ENCODE assay signal across 28 cellular contexts in the genomic region with DNA sequence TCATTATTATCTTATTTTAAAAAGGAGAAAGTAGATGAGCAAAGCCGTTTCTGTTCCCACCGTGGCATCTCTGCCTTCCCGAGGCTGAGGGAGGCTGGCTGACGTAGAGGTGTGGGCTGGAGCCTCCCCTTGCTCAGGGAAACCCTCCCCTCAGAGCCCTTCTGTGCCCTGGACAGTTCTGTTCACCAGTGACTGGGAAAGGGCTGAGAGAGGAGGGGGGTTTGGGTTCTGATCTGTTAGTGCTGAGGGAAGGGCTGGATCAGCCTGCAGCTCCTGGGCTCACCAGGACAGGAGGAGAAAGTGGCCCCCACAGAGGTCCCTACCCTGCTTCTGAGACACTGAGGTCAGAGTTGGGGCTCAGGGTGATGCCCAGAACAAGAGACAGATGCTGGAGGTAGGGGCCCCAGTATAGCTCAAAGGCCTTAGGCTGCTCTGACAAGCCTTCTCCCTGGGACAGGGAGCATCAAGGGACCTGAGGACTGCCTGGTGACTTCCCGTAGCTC. TPM values are rescaled to one million over a fixed set of nuclear protein-coding genes. Genes with fewer than 3 reads are reported as not detected.
DNase-seq lines count a peak whose midpoint lies in the region; ATAC-seq and TF ChIP-seq lines count a peak whose summit lies in the region.
"Had no signal": no experiment of that assay in that cellular context is flagged by ENCODE, and none has a peak within 500 bp of the region (broad histone marks: within the 10 kb centered on the region; RNA-seq: fewer than 3 reads in every experiment).

No MANE protein-coding gene starts in this region.

- 95% methylated on average over 5 of the region's 5 CpGs for WGBS in SK-N-SH (ENCODE audit: low lambda C conversion rate)

- H3K27me3 ChIP-seq in BLaER1 treated with 17β-estradiol and CSF1 and Interleukin-3, amounts not matched to agents 10 nM and 100 nM, result no peaks in the 10 kb centered on the region
- H3K27me3 ChIP-seq in SK-N-SH (ENCODE audit: insufficient read depth), result no peaks in the 10 kb centered on the region
- H3K27me3 ChIP-seq: left lung, neutrophil, tibial nerve had no signal

- peak overlapping the region in 3 of 11 experiments; percentile 11 to 27 (median 25); a peak in 4 of 22 replicates for H3K27ac ChIP-seq in BLaER1 treated with 17β-estradiol and CSF1 and Interleukin-3, amounts not matched to agents 10 nM and 100 nM
- H3K27ac ChIP-seq in OCI-LY7 (ENCODE audit: low read depth, low read length, poor library complexity, severe bottlenecking) (peak overlapping the region; percentile 63), SK-N-SH (ENCODE audit: low read depth in 2 of 2, low read length in 1 of 2) (no peak overlapping the region)
- H3K27ac ChIP-seq: C4-2B, epithelial cell of prostate, neutrophil had no signal

- H3K9ac ChIP-seq in BLaER1 treated with 17β-estradiol and CSF1 and Interleukin-3, amounts not matched to agents 10 nM and 100 nM, result no peak overlapping the region
- H3K9ac ChIP-seq in SK-N-SH, result no peak overlapping the region

- POLR2A ChIA-PET in OCI-LY7 (lab: Charles Lee) (interaction anchor here (0.6 to 2.1 kb wide), 5 partner anchors 10 to 369 kb away, joined by 3 to 10 read pairs (median 3); a partner anchor contains a TSS), SK-N-SH (lab: Yijun Ruan, JAX) (no interaction called here)

- no peak for DNase-seq in OCI-LY7 (ENCODE audit: low spot score)
- peak; percentile 44 for DNase-seq in ecto neural progenitor cell (ENCODE audit: low spot score)
- peak; percentile 81 for DNase-seq in retina
- DNase-seq in SK-N-SH, result no peak
- no peak for DNase-seq in DMS79 treated with DMSO at 0.1 percent for 48 hours (lab: John Stamatoyannopoulos, UW)
- DNase-seq: activated CD4-positive, alpha-beta memory T cell treated with anti-CD3 and anti-CD28 coated beads, Interleukin-2, amount 10 ng/mL, durations not matched to agents 7 days and 5 days; activated CD4-positive, alpha-beta T cell treated with anti-CD3 and anti-CD28 coated beads for 1 hour; activated effector memory CD4-positive, alpha-beta T cell treated with Interleukin-2 at 50 U/mL for 16 hours; activated naive CD8-positive, alpha-beta T cell treated with anti-CD3 and anti-CD28 coated beads for 36 hours; Caco-2; DND-41; effector CD8-positive, alpha-beta T cell; GF-D8; immature natural killer cell; left lung; NCI-H1092; NCI-H1694 treated with DMSO at 0.1 percent for 48 hours; NCI-H2171; T-helper 17 cell had no signal

- H3K9me2 ChIP-seq in OCI-LY7 (ENCODE audit: insufficient read depth, low read length) (no peaks in the 10 kb centered on the region), SK-N-SH (no peaks in the 10 kb centered on the region)

- no peak for TF ChIP-seq CTCF in OCI-LY7 (conservative IDR thresholded peaks at IDR 0.05; ENCODE audit: low read length)
- no peak for TF ChIP-seq CTCF in SK-N-SH (IDR thresholded peaks at IDR 0.05)

- CTCF ChIA-PET in OCI-LY7 (lab: Charles Lee; ENCODE audit: unreplicated experiment) (no interaction called here), SK-N-SH (lab: Yijun Ruan, JAX) (interaction anchor here (0.6 to 1.6 kb wide), 11 partner anchors 8 to 1698 kb away, joined by 3 to 4 read pairs (median 3); a partner anchor contains a TSS)

- peaks cover 27 to 63% (median 50%) of the 10 kb centered on the region in 10 experiments for H3K4me1 ChIP-seq in BLaER1 treated with 17β-estradiol and CSF1 and Interleukin-3, amounts not matched to agents 10 nM and 100 nM
- peaks cover 22% of the 10 kb centered on the region for H3K4me1 ChIP-seq in OCI-LY7 (ENCODE audit: insufficient read depth, low read length, poor library complexity, severe bottlenecking)
- peaks cover 0 to 21% of the 10 kb centered on the region in 2 experiments; a peak in 1 of 4 replicates for H3K4me1 ChIP-seq in SK-N-SH (ENCODE audit: control insufficient read depth in 1 of 2, insufficient read depth in 2 of 2, low read depth in 1 of 2, low read length in 1 of 2)
- H3K4me1 ChIP-seq: Caco-2, tibial nerve had no signal

- peaks cover 0 to 25% (median 12%) of the 10 kb centered on the region in 11 experiments; a peak in 13 of 22 replicates for H3K36me3 ChIP-seq in BLaER1 treated with 17β-estradiol and CSF1 and Interleukin-3, amounts not matched to agents 10 nM and 100 nM
- peaks cover 16% of the 10 kb centered on the region for H3K36me3 ChIP-seq in OCI-LY7 (ENCODE audit: insufficient read depth, low read length)
- H3K36me3 ChIP-seq in SK-N-SH (replicated peaks in 1 of 2; ENCODE audit: control insufficient read depth in 1 of 2, insufficient read depth in 2 of 2, low read length in 1 of 2), result peaks cover 9 to 34% of the 10 kb centered on the region in 2 experiments
- H3K36me3 ChIP-seq: neutrophil had no signal

- no TSS peak for BruUV-seq in OCI-LY7 (replicated peaks; lab: Mats Ljungman, UMichigan)

- no peak for TF ChIP-seq EP300 in SK-N-SH (IDR thresholded peaks at IDR 0.05; ENCODE audit: borderline replicate concordance in 1 of 2, low read depth in 1 of 2, low read length in 1 of 2)

- H3F3A ChIP-seq in SK-N-SH (replicated peaks; ENCODE audit: insufficient read depth), result no peaks in the 10 kb centered on the region

- intact Hi-C loops in OCI-LY7 (cut with micrococcal nuclease; ENCODE audit: unreplicated experiment), result no loop called here

- peak overlapping the region; percentile 27; the same call in 1 of the 2 replicates for H2AFZ ChIP-seq in OCI-LY7 (ENCODE audit: low read length)
- no peak overlapping the region for H2AFZ ChIP-seq in SK-N-SH (ENCODE audit: low read depth)

- peaks cover 0 to 17% (median 15%) of the 10 kb centered on the region in 11 experiments; a peak in 17 of 22 replicates for H3K9me3 ChIP-seq in BLaER1 treated with 17β-estradiol and CSF1 and Interleukin-3, amounts not matched to agents 10 nM and 100 nM (replicated peaks in 1 of 11)
- H3K9me3 ChIP-seq in OCI-LY7 (ENCODE audit: low read length) (no peaks in the 10 kb centered on the region), SK-N-SH (no peaks in the 10 kb centered on the region)
- H3K9me3 ChIP-seq: Caco-2, left lung, neutrophil, tibial nerve had no signal

- no peak overlapping the region for H3K4me3 ChIP-seq in BLaER1 treated with 17β-estradiol and CSF1 and Interleukin-3, amounts not matched to agents 10 nM and 100 nM
- H3K4me3 ChIP-seq in OCI-LY7 (ENCODE audit: low read depth, low read length, poor library complexity, severe bottlenecking) (no peak overlapping the region), SK-N-SH (ENCODE audit: low read depth in 2 of 2, low read length in 1 of 2) (no peak overlapping the region)
- H3K4me3 ChIP-seq: left lung, tibial nerve had no signal

- TF ChIP-seq RAD21 in SK-N-SH (IDR thresholded peaks at IDR 0.05; ENCODE audit: low read length), result no peak

- peaks cover 0 to 3% (median 0%) of the 10 kb centered on the region in 11 experiments; a peak in 1 of 22 replicates for H4K20me1 ChIP-seq in BLaER1 treated with 17β-estradiol and CSF1 and Interleukin-3, amounts not matched to agents 10 nM and 100 nM
- no peaks in the 10 kb centered on the region for H4K20me1 ChIP-seq in OCI-LY7 (ENCODE audit: insufficient read depth, low read length)
- H4K20me1 ChIP-seq in SK-N-SH (ENCODE audit: insufficient read depth), result no peaks in the 10 kb centered on the region

- peak overlapping the region; percentile 0 to 63 (median 40); a peak in 17 of 22 replicates for H3K4me2 ChIP-seq in BLaER1 treated with 17β-estradiol and CSF1 and Interleukin-3, amounts not matched to agents 10 nM and 100 nM
- H3K4me2 ChIP-seq in OCI-LY7 (ENCODE audit: low read length) (peak overlapping the region; percentile 57; the same call in 1 of the 2 replicates), SK-N-SH (no peak overlapping the region)

- no peaks in the 10 kb centered on the region for H3K79me2 ChIP-seq in OCI-LY7 (ENCODE audit: insufficient read depth, low read depth, low read length)
- no peaks in the 10 kb centered on the region for H3K79me2 ChIP-seq in SK-N-SH (ENCODE audit: insufficient read depth)

- ATAC-seq in HG03432 (IDR thresholded peaks at IDR 0.05; ENCODE audit: unreplicated experiment) (no peak), GM19351 (IDR thresholded peaks at IDR 0.05; ENCODE audit: unreplicated experiment) (no peak)
- ATAC-seq: left lung, sciatic nerve, SK-N-SH treated with all-trans-retinoic acid at 6 μM for 48 hours, T-helper 17 cell had no signal

TF ChIP-seq in SK-N-SH, 30 proteins besides CTCF, POLR2A, EP300 and RAD21 (continues in another document):
- TF ChIP-seq RXRA (IDR thresholded peaks at IDR 0.05; ENCODE audit: borderline replicate concordance, low read depth), result no peak
- TF ChIP-seq, protein P1, sequence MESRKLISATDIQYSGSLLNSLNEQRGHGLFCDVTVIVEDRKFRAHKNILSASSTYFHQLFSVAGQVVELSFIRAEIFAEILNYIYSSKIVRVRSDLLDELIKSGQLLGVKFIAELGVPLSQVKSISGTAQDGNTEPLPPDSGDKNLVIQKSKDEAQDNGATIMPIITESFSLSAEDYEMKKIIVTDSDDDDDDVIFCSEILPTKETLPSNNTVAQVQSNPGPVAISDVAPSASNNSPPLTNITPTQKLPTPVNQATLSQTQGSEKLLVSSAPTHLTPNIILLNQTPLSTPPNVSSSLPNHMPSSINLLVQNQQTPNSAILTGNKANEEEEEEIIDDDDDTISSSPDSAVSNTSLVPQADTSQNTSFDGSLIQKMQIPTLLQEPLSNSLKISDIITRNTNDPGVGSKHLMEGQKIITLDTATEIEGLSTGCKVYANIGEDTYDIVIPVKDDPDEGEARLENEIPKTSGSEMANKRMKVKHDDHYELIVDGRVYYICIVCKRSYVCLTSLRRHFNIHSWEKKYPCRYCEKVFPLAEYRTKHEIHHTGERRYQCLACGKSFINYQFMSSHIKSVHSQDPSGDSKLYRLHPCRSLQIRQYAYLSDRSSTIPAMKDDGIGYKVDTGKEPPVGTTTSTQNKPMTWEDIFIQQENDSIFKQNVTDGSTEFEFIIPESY (IDR thresholded peaks at IDR 0.05; ENCODE audit: borderline replicate concordance, low read depth), result no peak
- no peak for TF ChIP-seq FOXJ3 (CRISPR knock-in tag; IDR thresholded peaks at IDR 0.05)
- TF ChIP-seq, protein P2, sequence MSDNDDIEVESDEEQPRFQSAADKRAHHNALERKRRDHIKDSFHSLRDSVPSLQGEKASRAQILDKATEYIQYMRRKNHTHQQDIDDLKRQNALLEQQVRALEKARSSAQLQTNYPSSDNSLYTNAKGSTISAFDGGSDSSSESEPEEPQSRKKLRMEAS (IDR thresholded peaks at IDR 0.05; ENCODE audit: low read depth), result no peak
- no peak for TF ChIP-seq TEAD4 (IDR thresholded peaks at IDR 0.05; ENCODE audit: borderline replicate concordance, insufficient read depth)
- TF ChIP-seq RCOR1 (IDR thresholded peaks at IDR 0.05; ENCODE audit: low read length), result no peak
- no peak for TF ChIP-seq ELF1 (IDR thresholded peaks at IDR 0.05)
- no peak for TF ChIP-seq MEF2A (IDR thresholded peaks at IDR 0.05; ENCODE audit: borderline replicate concordance, low read depth)
- TF ChIP-seq MXI1 (IDR thresholded peaks at IDR 0.05; ENCODE audit: low read depth, low read length), result no peak

RNA-seq across cellular contexts. Expression of a gene that starts 47.9 kb away (rescaled TPM):
- total RNA-seq in OCI-LY7 (2014; rRNA removed; shearing (Covaris generic)), result 24.5 and 26.4 TPM in 2 replicates
- 22.0 and 26.8 TPM in 2 replicates for total RNA-seq in OCI-LY7 (2022)
- 13.0 and 17.4 TPM in 2 replicates for polyA plus RNA-seq in SK-N-SH (2012; rRNA removed)
- 14.5 and 17.3 TPM in 2 replicates for polyA plus RNA-seq in SK-N-SH (2012; cell fraction: cytosol; rRNA removed)
- 6.0 and 14.5 TPM in 2 replicates for polyA plus RNA-seq in SK-N-SH (2012; cell fraction: nucleus; rRNA removed)

Comparison
In these comparisons a context has a peak if more than half of its experiments do, and no peak if none do; other contexts are left out.
1. DNase-seq: peak in ecto neural progenitor cell (single experiment) and retina (single experiment); none in OCI-LY7 (single experiment), SK-N-SH (single experiment) and DMS79 treated with DMSO at 0.1 percent for 48 hours (single experiment).